In genomic region chr20:3204124-3204794, GRCh38 we compare ENCODE assay signal across 1 cellular context.
TF ChIP-seq lines count a peak whose summit lies in the region.

DDRGK1 (minus strand) TSS chr20:3204682; CDS start chr20:3204627, 55 bp downstream.

TF ChIP-seq in HepG2, 621 proteins besides CTCF, POLR2A, EP300 and RAD21 (continued from another document and continues in another):
- TF ChIP-seq ZNF337 (CRISPR knock-in tag; IDR thresholded peaks at IDR 0.05; ENCODE audit: borderline replicate concordance, low read depth): no peak
- TF ChIP-seq HINFP (CRISPR knock-in tag; IDR thresholded peaks at IDR 0.05; ENCODE audit: low read depth): peak; percentile 95
- TF ChIP-seq EEA1 (CRISPR knock-in tag; IDR thresholded peaks at IDR 0.05; ENCODE audit: borderline replicate concordance): peak; percentile 96; the same call in 1 of the 2 replicates
- peak; percentile 96; the same call in 1 of the 2 replicates for TF ChIP-seq ZNF607 (CRISPR knock-in tag; IDR thresholded peaks at IDR 0.05; ENCODE audit: borderline replicate concordance)
- TF ChIP-seq ZNF281 (CRISPR knock-in tag; IDR thresholded peaks at IDR 0.05; ENCODE audit: borderline replicate concordance): peak; percentile 47; the same call in 1 of the 2 replicates
- TF ChIP-seq ZZZ3 (CRISPR knock-in tag; IDR thresholded peaks at IDR 0.05; ENCODE audit: borderline replicate concordance): peak; percentile 91; the same call in 1 of the 2 replicates
- TF ChIP-seq NKX3-1 (CRISPR knock-in tag; IDR thresholded peaks at IDR 0.05): peak; percentile 96
- peak; percentile 66; the same call in 1 of the 2 replicates for TF ChIP-seq BORCS8-MEF2B (CRISPR knock-in tag; IDR thresholded peaks at IDR 0.05)
- TF ChIP-seq SNAPC2 (CRISPR knock-in tag; IDR thresholded peaks at IDR 0.05): peak; percentile 89
- TF ChIP-seq KMT2A (CRISPR knock-in tag; IDR thresholded peaks at IDR 0.05): peak; percentile 76
- TF ChIP-seq RELA (CRISPR knock-in tag; IDR thresholded peaks at IDR 0.05): no peak
- TF ChIP-seq ZNF33B (CRISPR knock-in tag; IDR thresholded peaks at IDR 0.05): peak; percentile 79; the same call in 1 of the 2 replicates
- peak; percentile 81; the same call in 1 of the 2 replicates for TF ChIP-seq ZNF383 (CRISPR knock-in tag; IDR thresholded peaks at IDR 0.05; ENCODE audit: borderline replicate concordance)
- TF ChIP-seq CCDC6 (CRISPR knock-in tag; IDR thresholded peaks at IDR 0.05): peak; percentile 96
- TF ChIP-seq FOXC1 (CRISPR knock-in tag; IDR thresholded peaks at IDR 0.05; ENCODE audit: borderline replicate concordance): peak; percentile 96
- TF ChIP-seq HNF1A (IDR thresholded peaks at IDR 0.05; ENCODE audit: low read depth): no peak
- TF ChIP-seq HNF1A (CRISPR knock-in tag; IDR thresholded peaks at IDR 0.05; ENCODE audit: borderline replicate concordance): peak; percentile 78
- TF ChIP-seq BRF2 (CRISPR knock-in tag; IDR thresholded peaks at IDR 0.05): peak; percentile 81; the same call in 1 of the 2 replicates
- no peak for TF ChIP-seq ZBTB21 (CRISPR knock-in tag; IDR thresholded peaks at IDR 0.05)
- TF ChIP-seq ZXDC (CRISPR knock-in tag; IDR thresholded peaks at IDR 0.05): peak; percentile 86; the same call in 1 of the 2 replicates
- peak; percentile 98 for TF ChIP-seq PHF8 (CRISPR knock-in tag; IDR thresholded peaks at IDR 0.05)
- TF ChIP-seq SETDB1 (CRISPR knock-in tag; IDR thresholded peaks at IDR 0.05; ENCODE audit: borderline replicate concordance): no peak
- peak; percentile 68; the same call in 1 of the 2 replicates for TF ChIP-seq ZNF333 (CRISPR knock-in tag; IDR thresholded peaks at IDR 0.05; ENCODE audit: borderline replicate concordance)
- no peak; the same call in none of the 2 replicates for TF ChIP-seq NFATC3 (CRISPR knock-in tag; IDR thresholded peaks at IDR 0.05)
- no peak for TF ChIP-seq USF2 (IDR thresholded peaks at IDR 0.05; ENCODE audit: low read depth, low read length)
- TF ChIP-seq USF2 (CRISPR knock-in tag; IDR thresholded peaks at IDR 0.05; ENCODE audit: borderline replicate concordance): no peak
- TF ChIP-seq ZNF138 (CRISPR knock-in tag; IDR thresholded peaks at IDR 0.05; ENCODE audit: low read depth): peak; percentile 92; the same call in 1 of the 2 replicates
- no peak for TF ChIP-seq MBNL3 (CRISPR knock-in tag; conservative IDR thresholded peaks at IDR 0.05)
- TF ChIP-seq ZNF34 (CRISPR knock-in tag; IDR thresholded peaks at IDR 0.05; ENCODE audit: borderline replicate concordance): no peak
- no peak for TF ChIP-seq KDM1A (CRISPR knock-in tag; IDR thresholded peaks at IDR 0.05)
- peak; percentile 35 for TF ChIP-seq ZNF709 (CRISPR knock-in tag; IDR thresholded peaks at IDR 0.05)
- no peak; the same call in 1 of the 2 replicates for TF ChIP-seq KDM4B (CRISPR knock-in tag; IDR thresholded peaks at IDR 0.05)
- no peak; the same call in 1 of the 2 replicates for TF ChIP-seq ZFP1 (CRISPR knock-in tag; IDR thresholded peaks at IDR 0.05)
- TF ChIP-seq ZNF468 (CRISPR knock-in tag; IDR thresholded peaks at IDR 0.05): no peak; the same call in 1 of the 2 replicates
- TF ChIP-seq BCLAF1 (IDR thresholded peaks at IDR 0.05): no peak
- peak; percentile 15; the same call in 1 of the 2 replicates for TF ChIP-seq DNMT3B (CRISPR knock-in tag; conservative IDR thresholded peaks at IDR 0.05)
- no peak for TF ChIP-seq STAT5B (CRISPR knock-in tag; IDR thresholded peaks at IDR 0.05)
- TF ChIP-seq PHB2 (IDR thresholded peaks at IDR 0.05; ENCODE audit: partially characterized antibody): no peak
- peak; percentile 78 for TF ChIP-seq GATAD1 (CRISPR knock-in tag; IDR thresholded peaks at IDR 0.05)
- TF ChIP-seq MTA3 (CRISPR knock-in tag; IDR thresholded peaks at IDR 0.05): no peak
- no peak for TF ChIP-seq NCOA2 (CRISPR knock-in tag; IDR thresholded peaks at IDR 0.05)
- no peak for TF ChIP-seq SKI (IDR thresholded peaks at IDR 0.05; ENCODE audit: partially characterized antibody)
- TF ChIP-seq ZNF253 (CRISPR knock-in tag; IDR thresholded peaks at IDR 0.05; ENCODE audit: borderline replicate concordance): no peak; the same call in 1 of the 2 replicates
- 0 out of 2 replicates have a peak, but pooled peaks have one; percentile 52 for TF ChIP-seq ZBTB14 (CRISPR knock-in tag; IDR thresholded peaks at IDR 0.05)
- peak; percentile 85 for TF ChIP-seq ELF1 (CRISPR knock-in tag; IDR thresholded peaks at IDR 0.05)
- TF ChIP-seq ELF4 (CRISPR knock-in tag; IDR thresholded peaks at IDR 0.05; ENCODE audit: borderline replicate concordance): no peak
- TF ChIP-seq DNMT1 (CRISPR knock-in tag; IDR thresholded peaks at IDR 0.05): peak; percentile 88
- TF ChIP-seq HNRNPK (IDR thresholded peaks at IDR 0.05; ENCODE audit: low read depth, low read length, poor library complexity, severe bottlenecking): no peak
